20 cellular contexts compared by ENCODE assay signal in genomic region chr6:47202638-47203037, GRCh38.
"Had no signal": no experiment of that assay in that cellular context is flagged by ENCODE, and none has a peak within 500 bp of the region (broad histone marks: within the 10 kb centered on the region; RNA-seq: fewer than 3 reads in every experiment).

No MANE protein-coding gene starts in this region.

- H3K36me3 Mint-ChIP-seq: activated naive CD4-positive, alpha-beta T cell treated with anti-CD3 and anti-CD28 coated beads, Interleukin-2, amount 10 ng/mL, durations not matched to agents 7 days and 5 days; neural progenitor cell had no signal

- H3K27ac Mint-ChIP-seq: neural progenitor cell had no signal

- H3K4me1 ChIP-seq: heart right ventricle, left ventricle myocardium inferior, neural progenitor cell, parathyroid adenoma had no signal

- H3K27me3 ChIP-seq: colonic mucosa, heart right ventricle, neural progenitor cell, stomach had no signal

- H2AFZ ChIP-seq: neural progenitor cell, parathyroid adenoma had no signal

- H3K4me3 Mint-ChIP-seq: activated naive CD4-positive, alpha-beta T cell treated with anti-CD3 and anti-CD28 coated beads, Interleukin-2, amount 10 ng/mL, durations not matched to agents 7 days and 5 days; neural progenitor cell had no signal

- H3K4me1 Mint-ChIP-seq: neural progenitor cell had no signal

- FAIRE-seq: endothelial cell of umbilical vein, urothelium cell line had no signal

- DNase-seq: activated CD4-positive, alpha-beta T cell treated with anti-CD3 and anti-CD28 coated beads for 48 hours; activated naive CD4-positive, alpha-beta T cell treated with anti-CD3 and anti-CD28 coated beads, Interleukin-2, amount 10 ng/mL, durations not matched to agents 7 days and 5 days; caudate nucleus; colonic mucosa; effector CD4-positive, alpha-beta T cell; foreskin melanocyte; heart right ventricle; islet precursor cell; left ventricle myocardium inferior; mesendoderm; stimulated activated CD4-positive, alpha-beta T cell treated with anti-CD3 and anti-CD28 coated beads, Interleukin-15, amount 100 ng/mL, for 24 hours; stimulated activated CD4-positive, alpha-beta T cell treated with anti-CD3 and anti-CD28 coated beads, Interleukin-4, amount 100 ng/mL, for 24 hours; stomach; T1000 had no signal

- H3K4me2 ChIP-seq: neural progenitor cell had no signal

- H3K27ac ChIP-seq: colonic mucosa, heart right ventricle, left ventricle myocardium inferior, neural progenitor cell, parathyroid adenoma, stomach, thoracic aorta had no signal

- ATAC-seq: heart right ventricle had no signal

- H3K36me3 ChIP-seq: colonic mucosa, heart right ventricle, left ventricle myocardium inferior, neural progenitor cell, stomach, thoracic aorta had no signal

- H3K9me3 ChIP-seq: colonic mucosa, heart right ventricle, left ventricle myocardium inferior, stomach, thoracic aorta had no signal

- H3K4me3 ChIP-seq: colonic mucosa, heart right ventricle, left ventricle myocardium inferior, neural progenitor cell, stomach, thoracic aorta had no signal

- H3K9me3 Mint-ChIP-seq: activated naive CD4-positive, alpha-beta T cell treated with anti-CD3 and anti-CD28 coated beads, Interleukin-2, amount 10 ng/mL, durations not matched to agents 7 days and 5 days; activated T-helper 2 cell treated with anti-CD3 and anti-CD28 coated beads, Interferon-gamma antibody, Interleukin-2, Interleukin-4, amounts not matched to agents 10 μg/mL and 5 μg/mL and 100 μg/mL, durations not matched to agents 14 hours and 24 hours and 36 hours; neural progenitor cell had no signal

- H3K79me2 ChIP-seq: parathyroid adenoma had no signal
